In genomic region chr16:12393208-12393607, GRCh38 we compare ENCODE assay signal across 23 cellular contexts.
"Had no signal": no experiment of that assay in that cellular context is flagged by ENCODE, and none has a peak within 500 bp of the region (broad histone marks: within the 10 kb centered on the region; RNA-seq: fewer than 3 reads in every experiment).

No MANE protein-coding gene starts in this region.

- DNase-seq: IMR-90, Kasumi-1, MM.1S, NCI-H1092, NCI-H1105 treated with DMSO at 0.1 percent for 48 hours, NCI-H1417 treated with DMSO at 0.1 percent for 48 hours, NCI-H146, NCI-H1694 treated with DMSO at 0.1 percent for 48 hours, NCI-H1930, NCI-H2081, NCI-H2107, NCI-H2227 treated with DMSO at 0.1 percent for 48 hours, NCI-H510A, NCI-H524 treated with DMSO at 0.1 percent for 48 hours, NCI-H69, NCI-H774, Right ventricle myocardium superior, SIG-M5 had no signal

- H3K36me3 ChIP-seq: SJSA1 had no signal

- ATAC-seq: HepG2 had no signal

- H3K27me3 ChIP-seq: SJSA1 had no signal

- H3K4me2 ChIP-seq: KMS-11 had no signal

- H3K27ac ChIP-seq: KMS-11, SJSA1, SK-N-MC had no signal

- FAIRE-seq: HepG2, RCC 7860 had no signal

- H3K4me1 ChIP-seq: SJSA1 had no signal

- H3K9ac ChIP-seq: KMS-11 had no signal

- H3K4me3 ChIP-seq: SJSA1, SK-N-MC had no signal

- H3K9me3 ChIP-seq: SJSA1 had no signal
